In the genomic region with DNA sequence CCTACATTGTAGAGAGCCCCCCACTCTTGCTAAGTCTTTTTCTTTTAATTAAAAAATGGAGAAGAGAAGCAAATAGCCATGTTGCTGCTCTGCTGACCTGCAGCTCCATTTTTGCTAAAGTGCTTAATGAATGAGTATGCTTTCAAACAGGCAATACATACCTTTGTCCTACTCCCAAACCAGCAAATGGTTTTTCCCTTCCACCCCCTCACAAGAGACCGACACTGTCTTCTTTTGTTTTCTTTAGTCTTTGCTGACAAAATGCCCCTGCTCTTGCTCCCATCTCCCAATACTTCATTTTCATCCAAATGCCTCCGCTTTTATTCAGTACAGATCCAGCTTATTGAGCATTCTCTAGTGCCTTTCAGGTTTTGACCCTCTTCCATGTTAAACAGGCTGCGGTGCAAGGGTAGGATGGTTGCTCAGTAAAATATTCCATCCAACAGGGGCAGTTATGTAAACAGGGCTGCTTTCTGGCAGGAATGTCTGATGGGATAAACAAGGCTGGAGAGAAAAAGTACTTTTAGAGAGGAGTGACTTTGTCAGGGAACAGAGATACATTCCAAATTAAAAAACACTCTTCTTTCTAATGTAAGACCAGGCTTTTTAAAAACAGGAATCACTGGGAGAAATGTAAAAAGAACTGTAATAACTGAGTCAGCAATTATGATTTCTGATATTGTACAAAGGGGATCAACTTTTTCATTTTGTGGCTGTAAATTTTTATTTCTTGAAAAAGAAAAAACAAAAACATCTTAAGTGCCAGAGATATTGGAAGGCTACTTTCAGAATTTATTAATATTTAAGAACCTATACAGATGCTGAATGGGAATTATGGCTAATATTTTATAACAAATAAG, we compare ENCODE assay signal across 1 cellular context.
TF ChIP-seq lines count a peak whose summit lies in the region.

No MANE protein-coding gene starts in this region.

TF ChIP-seq in GM23338, 12 proteins besides CTCF, POLR2A, EP300 and RAD21 (continued from another document):
- TF ChIP-seq ZNF462 (CRISPR knock-in tag; IDR thresholded peaks at IDR 0.05) (no peak), STAT1 (IDR thresholded peaks at IDR 0.05; ENCODE audit: unreplicated experiment) (no peak), REST (IDR thresholded peaks at IDR 0.05; ENCODE audit: unreplicated experiment) (no peak), NANOG (IDR thresholded peaks at IDR 0.05; ENCODE audit: borderline replicate concordance) (no peak), ZNF331 (CRISPR knock-in tag; IDR thresholded peaks at IDR 0.05; ENCODE audit: low read depth) (no peak), EZH2 (IDR thresholded peaks at IDR 0.05; ENCODE audit: low read depth, unreplicated experiment) (no peak)
- TF ChIP-seq, protein P1, sequence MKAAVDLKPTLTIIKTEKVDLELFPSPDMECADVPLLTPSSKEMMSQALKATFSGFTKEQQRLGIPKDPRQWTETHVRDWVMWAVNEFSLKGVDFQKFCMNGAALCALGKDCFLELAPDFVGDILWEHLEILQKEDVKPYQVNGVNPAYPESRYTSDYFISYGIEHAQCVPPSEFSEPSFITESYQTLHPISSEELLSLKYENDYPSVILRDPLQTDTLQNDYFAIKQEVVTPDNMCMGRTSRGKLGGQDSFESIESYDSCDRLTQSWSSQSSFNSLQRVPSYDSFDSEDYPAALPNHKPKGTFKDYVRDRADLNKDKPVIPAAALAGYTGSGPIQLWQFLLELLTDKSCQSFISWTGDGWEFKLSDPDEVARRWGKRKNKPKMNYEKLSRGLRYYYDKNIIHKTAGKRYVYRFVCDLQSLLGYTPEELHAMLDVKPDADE (IDR thresholded peaks at IDR 0.05) = no peak
